Comparison of ENCODE assay signal across 9 cellular contexts in genomic region chr12:98745578-98746391, GRCh38.
DNase-seq lines count a peak whose midpoint lies in the region; ATAC-seq, FAIRE-seq and TF ChIP-seq lines count a peak whose summit lies in the region.
"Had no signal": no experiment of that assay in that cellular context is flagged by ENCODE, and none has a peak within 500 bp of the region (broad histone marks: within the 10 kb centered on the region; RNA-seq: fewer than 3 reads in every experiment).

No MANE protein-coding gene starts in this region.

- 5% methylated on average over 54 of the region's 54 CpGs for WGBS in GM12878 (ENCODE audit: insufficient coverage, insufficient replicate concordance, low lambda C conversion rate, missing lambda C conversion rate)

- in situ Hi-C loops in GM12878 (cut with MboI) (no loop called here), HAP-1 (cut with MboI; ENCODE audit: low sequenced_read_pairs) (loop anchor here (25.0 kb wide), 1 partner anchor 242 kb away; no protein-coding TSS in a partner anchor)

- CTCF ChIA-PET in GM12878 (lab: Yijun Ruan, JAX): no interaction called here

- no peak for DNase-seq in GM12878 (ENCODE audit: low read depth, low spot score)
- peak; percentile 67 for DNase-seq in left kidney (ENCODE audit: low read depth, low spot score)
- DNase-seq in stimulated activated naive CD8-positive, alpha-beta T cell treated with anti-CD3 and anti-CD28 coated beads, Interleukin-15, Interleukin-2, amounts not matched to agents 100 U/mL and 50 U/mL, for 24 hours: peak; percentile 38
- no peak for DNase-seq in GM19239 (ENCODE audit: insufficient read length, low spot score)
- DNase-seq in HAP-1 (ENCODE audit: low spot score in 2 of 2): no peak

- TF ChIP-seq CTCF in GM12878 (IDR thresholded peaks at IDR 0.05 in 2 of 3, conservative IDR thresholded peaks at IDR 0.05 in 1 of 3; ENCODE audit: control insufficient read depth in 2 of 3, extremely low read depth in 1 of 3, insufficient read depth in 1 of 3, low read depth in 3 of 3, low read length in 3 of 3): no peak

- peak overlapping the region; percentile 62 for H3K4me3 ChIP-seq in HUES48 (ENCODE audit: low read depth, low read length)
- peak overlapping the region; percentile 75 for H3K4me3 ChIP-seq in GM12878
- no peak overlapping the region for H3K4me3 ChIP-seq in HAP-1

- SMC1A ChIA-PET in GM12878 (lab: Charles Lee; ENCODE audit: uncharacterized antibody, unreplicated experiment): no interaction called here

- H3K9ac ChIP-seq in HUES48 (ENCODE audit: low read depth, low read length) (peak overlapping the region; percentile 11; the same call in 1 of the 2 replicates), GM12878 (ENCODE audit: control insufficient read depth, insufficient read depth, low read length) (peak overlapping the region; percentile 26; the same call in 1 of the 2 replicates)

- H3K27me3 ChIP-seq in HUES48 (ENCODE audit: control insufficient read depth, insufficient read depth, low read length): peaks cover 25% of the 10 kb centered on the region
- H3K27me3 ChIP-seq in GM12878 (replicated peaks in 1 of 2; ENCODE audit: control insufficient read depth in 2 of 2, insufficient read depth in 2 of 2, low read length in 1 of 2): peaks cover 3 to 7% of the 10 kb centered on the region in 2 experiments; a peak in 3 of 4 replicates
- peaks cover 22% of the 10 kb centered on the region for H3K27me3 ChIP-seq in HAP-1 (ENCODE audit: low read depth)

- H3K27ac ChIP-seq in HUES48 (ENCODE audit: low read depth, low read length) (no peak overlapping the region), GM12878 (ENCODE audit: control insufficient read depth, insufficient read depth) (no peak overlapping the region)

- H4K20me1 ChIP-seq in GM12878 (ENCODE audit: control insufficient read depth, insufficient read depth): no peaks in the 10 kb centered on the region

- no TSS peak for BruUV-seq in GM12878 (replicated peaks; lab: Mats Ljungman, UMichigan)

- H3K4me2 ChIP-seq in GM12878 (ENCODE audit: control insufficient read depth, insufficient read depth): peak overlapping the region; percentile 98

- H3K4me1 ChIP-seq in HUES48 (ENCODE audit: control insufficient read depth, insufficient read depth, low read length): peaks cover 14% of the 10 kb centered on the region
- peaks cover 4% of the 10 kb centered on the region; the same call in 1 of the 2 replicates for H3K4me1 ChIP-seq in GM12878 (ENCODE audit: control insufficient read depth, insufficient read depth, low read length)
- peaks cover 5% of the 10 kb centered on the region; the same call in 1 of the 2 replicates for H3K4me1 ChIP-seq in HAP-1

- no peaks in the 10 kb centered on the region for H3K36me3 ChIP-seq in HUES48 (ENCODE audit: control insufficient read depth, insufficient read depth, low read length)
- no peaks in the 10 kb centered on the region for H3K36me3 ChIP-seq in GM12878 (ENCODE audit: control insufficient read depth in 2 of 2, insufficient read depth in 2 of 2, low read length in 1 of 2)
- H3K36me3 ChIP-seq in HAP-1 (replicated peaks): no peaks in the 10 kb centered on the region

- H2AFZ ChIP-seq in GM12878 (ENCODE audit: control insufficient read depth, low read depth, low read length): peak overlapping the region; percentile 65

- no peak for TF ChIP-seq EP300 in GM12878 (IDR thresholded peaks at IDR 0.05; ENCODE audit: borderline replicate concordance in 1 of 2, control insufficient read depth in 1 of 2, low read depth in 2 of 2, low read length in 2 of 2)

- intact Hi-C loops in GM12878 (cut with micrococcal nuclease; ENCODE audit: unreplicated experiment): no loop called here

- POLR2A ChIA-PET in GM12878 (lab: Charles Lee): no interaction called here

- no peak for TF ChIP-seq RAD21 in GM12878 (IDR thresholded peaks at IDR 0.05; ENCODE audit: insufficient read depth, low read depth, low read length)

- no peak for FAIRE-seq in GM12878 (lab: Jason Lieb, UNC)
- no peak for FAIRE-seq in GM19239 (lab: Jason Lieb, UNC)

- RAD21 ChIA-PET in GM12878 (lab: Charles Lee; ENCODE audit: unreplicated experiment): no interaction called here

- no peaks in the 10 kb centered on the region for H3K9me3 ChIP-seq in HUES48 (ENCODE audit: control insufficient read depth, insufficient read depth, low read length)
- H3K9me3 ChIP-seq in GM12878 (replicated peaks; ENCODE audit: control insufficient read depth, insufficient read depth, low read length): no peaks in the 10 kb centered on the region
- 0 out of 2 replicates have a peak, but pooled peaks cover 2% of the 10 kb centered on the region for H3K9me3 ChIP-seq in HAP-1

- H3K79me2 ChIP-seq in GM12878 (ENCODE audit: control insufficient read depth, insufficient read depth, low read length): no peaks in the 10 kb centered on the region

- peak; percentile 48 for ATAC-seq in GM18868 (IDR thresholded peaks at IDR 0.05; ENCODE audit: unreplicated experiment)
- peak; percentile 53 for ATAC-seq in GM12878
- ATAC-seq in stimulated activated naive CD8-positive, alpha-beta T cell treated with anti-CD3 and anti-CD28 coated beads, Interleukin-15, Interleukin-2, amounts not matched to agents 100 U/mL and 50 U/mL, for 24 hours: peak; percentile 38
- no peak for ATAC-seq in HG02571 (IDR thresholded peaks at IDR 0.05; ENCODE audit: unreplicated experiment)
- ATAC-seq: Panc1 had no signal

- TF ChIP-seq POLR2A in GM12878 (IDR thresholded peaks at IDR 0.05; ENCODE audit: low read depth, low read length): no peak

TF ChIP-seq in GM12878, 131 proteins besides CTCF, POLR2A, EP300 and RAD21:
- TF ChIP-seq ZSCAN29 (IDR thresholded peaks at IDR 0.05) (no peak), HDAC6 (IDR thresholded peaks at IDR 0.05; ENCODE audit: unreplicated experiment) (peak; percentile 45), TAF1 (IDR thresholded peaks at IDR 0.05; ENCODE audit: borderline replicate concordance, low read depth, low read length) (no peak), PML (IDR thresholded peaks at IDR 0.05; ENCODE audit: low read length) (no peak)

Comparison
In these comparisons a context has a peak if more than half of its experiments do, and no peak if none do; other contexts are left out.
1. DNase-seq: peak in left kidney (single experiment) and stimulated activated naive CD8-positive, alpha-beta T cell treated with anti-CD3 and anti-CD28 coated beads, Interleukin-15, Interleukin-2, amounts not matched to agents 100 U/mL and 50 U/mL, for 24 hours (single experiment); none in GM12878 (single experiment), GM19239 (single experiment) and HAP-1 (0 of 2).